20 cellular contexts compared by ENCODE assay signal in the genomic region with DNA sequence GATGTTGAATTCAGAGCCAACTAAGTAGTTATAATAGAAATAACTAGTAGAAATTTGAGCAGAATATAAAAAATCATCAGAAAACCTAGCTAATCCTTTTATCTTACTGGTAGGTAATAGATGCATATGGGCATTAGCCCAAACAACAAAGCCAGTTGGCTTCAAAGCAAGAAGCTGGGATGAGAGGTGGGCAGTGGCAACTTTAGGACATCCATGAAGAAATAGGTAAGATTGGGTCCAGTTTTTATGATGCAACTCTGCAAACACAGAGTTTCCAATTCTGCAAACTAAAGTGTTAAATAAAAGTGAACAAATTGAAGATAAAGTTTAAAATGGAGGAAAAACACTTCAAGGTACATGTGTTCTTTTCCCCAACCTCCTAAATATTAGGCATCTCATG. TPM values are rescaled to one million over a fixed set of nuclear protein-coding genes. Genes with fewer than 3 reads are reported as not detected.
DNase-seq lines count a peak whose midpoint lies in the region; ATAC-seq and TF ChIP-seq lines count a peak whose summit lies in the region.
"Had no signal": no experiment of that assay in that cellular context is flagged by ENCODE, and none has a peak within 500 bp of the region (broad histone marks: within the 10 kb centered on the region; RNA-seq: fewer than 3 reads in every experiment).

No MANE protein-coding gene starts in this region.

- H2BK120ac ChIP-seq in IMR-90 (ENCODE audit: low read depth, low read length) = no peak overlapping the region

- H4K5ac ChIP-seq in IMR-90 (ENCODE audit: low read depth, low read length) = no peak overlapping the region

- H3K4me1 ChIP-seq in IMR-90 (ENCODE audit: control insufficient read depth, insufficient read depth, low read length) (peaks cover 2% of the 10 kb centered on the region), adipocyte (ENCODE audit: control insufficient read depth, insufficient read depth, low read length) (peaks cover 49% of the 10 kb centered on the region), liver (ENCODE audit: control insufficient read depth in 4 of 4, insufficient read depth in 4 of 4, low read length in 3 of 4) (peaks cover 4 to 59% (median 33%) of the 10 kb centered on the region in 4 donors)

- no peak overlapping the region for H3K23ac ChIP-seq in IMR-90 (ENCODE audit: low read depth, low read length)

- no peak overlapping the region for H3K14ac ChIP-seq in IMR-90 (replicated peaks; ENCODE audit: low read depth, low read length)

- no peak overlapping the region for H2AFZ ChIP-seq in IMR-90 (replicated peaks; ENCODE audit: low read length, poor library complexity)

- H3K27me3 Mint-ChIP-seq in activated CD4-positive, alpha-beta memory T cell treated with anti-CD3 and anti-CD28 coated beads for 36 hours = no peaks in the 10 kb centered on the region
- H3K27me3 Mint-ChIP-seq: CD8-positive, alpha-beta memory T cell had no signal

- H3K18ac ChIP-seq in IMR-90 (ENCODE audit: low read depth, low read length) = no peak overlapping the region

- no peak overlapping the region for H2AK5ac ChIP-seq in IMR-90 (ENCODE audit: low read depth, low read length)

- H3K4me3 Mint-ChIP-seq in activated CD4-positive, alpha-beta memory T cell treated with anti-CD3 and anti-CD28 coated beads for 36 hours = no peak overlapping the region

- H3K27me3 ChIP-seq in IMR-90 (ENCODE audit: control insufficient read depth, insufficient read depth, low read length) (no peaks in the 10 kb centered on the region), adipocyte (replicated peaks; ENCODE audit: control insufficient read depth, insufficient read depth, low read length) (no peaks in the 10 kb centered on the region), liver (ENCODE audit: control insufficient read depth in 4 of 4, insufficient read depth in 4 of 4, low read length in 3 of 4) (no peaks in the 10 kb centered on the region)
- H3K27me3 ChIP-seq: Peyer's patch, SJCRH30 had no signal

- no peak overlapping the region for H2BK20ac ChIP-seq in IMR-90 (ENCODE audit: low read depth, low read length)

- H3K4me3 ChIP-seq in IMR-90 (ENCODE audit: insufficient read depth, low read depth, low read length) (no peak overlapping the region), adipocyte (ENCODE audit: low read length) (peak overlapping the region; percentile 6), liver (ENCODE audit: low read depth in 1 of 3, low read length in 3 of 3) (no peak overlapping the region)
- H3K4me3 ChIP-seq: Peyer's patch, SJCRH30 had no signal

- no peak overlapping the region for H2BK5ac ChIP-seq in IMR-90 (ENCODE audit: low read depth, low read length, poor library complexity, severe bottlenecking)

- H3K36me3 Mint-ChIP-seq in activated CD4-positive, alpha-beta memory T cell treated with anti-CD3 and anti-CD28 coated beads for 36 hours = peaks cover 12% of the 10 kb centered on the region

- POLR2A ChIA-PET in IMR-90 (lab: Charles Lee; ENCODE audit: unreplicated experiment) = no interaction called here
- POLR2A ChIA-PET in activated CD4-positive, alpha-beta memory T cell treated with anti-CD3 and anti-CD28 coated beads for 36 hours (lab: Charles Lee) = no interaction called here

- intact Hi-C loops in IMR-90 (cut with micrococcal nuclease) = loop anchor here (10.0 kb wide), 1 partner anchor 218 kb away; the partner anchor contains the start of gene LARP1B
- intact Hi-C loops in activated CD4-positive, alpha-beta memory T cell treated with anti-CD3 and anti-CD28 coated beads for 36 hours (cut with micrococcal nuclease) = loop anchor here (10.0 kb wide), 1 partner anchor 272 kb away; no protein-coding TSS in a partner anchor

- H4K91ac ChIP-seq in IMR-90 (ENCODE audit: insufficient read depth, low read depth, low read length) = no peak overlapping the region

- DNase-seq in IMR-90 = no peak
- DNase-seq in adipocyte (ENCODE audit: low read depth) = no peak
- DNase-seq in amygdala (lab: John Stamatoyannopoulos, UW) = no peak
- DNase-seq in AG08395 (ENCODE audit: low spot score) = no peak
- DNase-seq in activated CD4-positive, alpha-beta memory T cell treated with anti-CD3 and anti-CD28 coated beads for 36 hours = no peak
- DNase-seq: ACHN; C1 segment of cervical spinal cord; Calu3; CD8-positive, alpha-beta memory T cell; DMS153; KBM-7; NCI-H1092; NCI-H1436 treated with DMSO at 0.1 percent for 48 hours; NCI-H1930; NCI-H69; Peyer's patch; SJCRH30 had no signal

- peak overlapping the region; percentile 67 for H3K4me2 ChIP-seq in IMR-90 (ENCODE audit: low read depth, low read length)

- in situ Hi-C loops in IMR-90 (cut with MboI; ENCODE audit: low sequenced_read_pairs) = loop anchor here (10.0 kb wide), 1 partner anchor 582 kb away; no protein-coding TSS in a partner anchor

- no peak overlapping the region for H3K9ac ChIP-seq in IMR-90 (ENCODE audit: low read depth, low read length)
- no peak overlapping the region for H3K9ac ChIP-seq in adipocyte (ENCODE audit: low read length)
- H3K9ac ChIP-seq in liver (ENCODE audit: low read depth in 1 of 2, low read length in 2 of 2) = no peak overlapping the region

- ATAC-seq in IMR-90 (ENCODE audit: low read depth) (no peak), GM21717 (IDR thresholded peaks at IDR 0.05; ENCODE audit: unreplicated experiment) (no peak)
- ATAC-seq: HCT116 had no signal

- CTCF ChIA-PET in IMR-90 (lab: Yijun Ruan, JAX) = interaction anchor here (0.7 kb wide), 1 partner anchor 85 kb away, joined by 4 read pairs; no protein-coding TSS in a partner anchor
- CTCF ChIA-PET in activated CD4-positive, alpha-beta memory T cell treated with anti-CD3 and anti-CD28 coated beads for 36 hours (lab: Charles Lee) = interaction anchor here (1.0 kb wide), 2 partner anchors 9 to 29 kb away, joined by 3 read pairs; no protein-coding TSS in a partner anchor

- H3K27ac Mint-ChIP-seq in activated CD4-positive, alpha-beta memory T cell treated with anti-CD3 and anti-CD28 coated beads for 36 hours = no peak overlapping the region

- no peaks in the 10 kb centered on the region for H3K9me3 Mint-ChIP-seq in activated CD4-positive, alpha-beta memory T cell treated with anti-CD3 and anti-CD28 coated beads for 36 hours
- H3K9me3 Mint-ChIP-seq: CD8-positive, alpha-beta memory T cell had no signal

- H3K27ac ChIP-seq in IMR-90 (ENCODE audit: insufficient read depth, low read length) (no peak overlapping the region), liver (ENCODE audit: low read depth in 1 of 2, low read length in 2 of 2) (no peak overlapping the region)
- H3K27ac ChIP-seq: Peyer's patch, SJCRH30 had no signal

- no peak overlapping the region for H2BK15ac ChIP-seq in IMR-90 (ENCODE audit: low read depth, low read length)

- dilution Hi-C loops in IMR-90 (cut with HindIII; ENCODE audit: low sequenced_read_pairs, unreplicated experiment) = no loop called here

- no peaks in the 10 kb centered on the region for H3K9me3 ChIP-seq in IMR-90 (ENCODE audit: control insufficient read depth, insufficient read depth, low read length)
- no peaks in the 10 kb centered on the region for H3K9me3 ChIP-seq in adipocyte (ENCODE audit: control insufficient read depth, low read length)
- no peaks in the 10 kb centered on the region for H3K9me3 ChIP-seq in liver (ENCODE audit: control insufficient read depth in 4 of 4, low read length in 3 of 4)
- H3K9me3 ChIP-seq: Peyer's patch, SJCRH30 had no signal

- H3K4ac ChIP-seq in IMR-90 (ENCODE audit: low read depth, low read length) = no peak overlapping the region

- H4K20me1 ChIP-seq in IMR-90 (ENCODE audit: insufficient read depth, low read length) = peaks cover 21% of the 10 kb centered on the region

- H3K56ac ChIP-seq in IMR-90 (ENCODE audit: extremely low read depth, insufficient read depth, low read length) = no peak overlapping the region

- TF ChIP-seq RAD21 in IMR-90 (IDR thresholded peaks at IDR 0.05; ENCODE audit: low read length) (no peak), liver (IDR thresholded peaks at IDR 0.05) (no peak)

- no peak overlapping the region for H2AK9ac ChIP-seq in IMR-90 (replicated peaks; ENCODE audit: low read depth, low read length, poor library complexity)

- H3K9me1 ChIP-seq in IMR-90 (ENCODE audit: insufficient read depth, low read length) = no peaks in the 10 kb centered on the region

- TF ChIP-seq POLR2A in IMR-90 (IDR thresholded peaks at IDR 0.05; ENCODE audit: low read depth, low read length) = no peak

- TF ChIP-seq CTCF in IMR-90 (conservative IDR thresholded peaks at IDR 0.05; ENCODE audit: low read depth, low read length) = no peak
- TF ChIP-seq CTCF in liver (IDR thresholded peaks at IDR 0.05; ENCODE audit: low read depth, low read length, missing input control) = no peak

- H3K4me1 Mint-ChIP-seq in activated CD4-positive, alpha-beta memory T cell treated with anti-CD3 and anti-CD28 coated beads for 36 hours (ENCODE audit: low read depth) = peaks cover 50% of the 10 kb centered on the region

- no peak overlapping the region for H4K8ac ChIP-seq in IMR-90 (ENCODE audit: low read depth in 2 of 2, low read length in 2 of 2)

- no TSS peak for BruUV-seq in IMR-90 (replicated peaks; lab: Mats Ljungman, UMichigan)

- H3K79me1 ChIP-seq in IMR-90 (ENCODE audit: low read depth in 1 of 2, low read length in 2 of 2) = peaks cover 7 to 18% of the 10 kb centered on the region in 2 experiments; a peak in 3 of 4 replicates

- H3K36me3 ChIP-seq in IMR-90 (ENCODE audit: control insufficient read depth, insufficient read depth, low read length) = peaks cover 15% of the 10 kb centered on the region
- H3K36me3 ChIP-seq in adipocyte (ENCODE audit: control insufficient read depth, insufficient read depth, low read length, severe bottlenecking) = no peaks in the 10 kb centered on the region
- peaks cover 0 to 2% (median 0%) of the 10 kb centered on the region in 4 donors for H3K36me3 ChIP-seq in liver (ENCODE audit: control insufficient read depth in 4 of 4, insufficient read depth in 3 of 4, low read depth in 1 of 4, low read length in 3 of 4)
- H3K36me3 ChIP-seq: Peyer's patch had no signal

TF ChIP-seq in IMR-90, 13 proteins besides CTCF, POLR2A, EP300 and RAD21:
- 0 out of 2 replicates have a peak, but pooled peaks have one; percentile 23 for TF ChIP-seq CEBPB (IDR thresholded peaks at IDR 0.05; ENCODE audit: low read depth, low read length)
- no peak for TF ChIP-seq CHD1 (IDR thresholded peaks at IDR 0.05; ENCODE audit: low read depth, low read length)

TF ChIP-seq in liver, 16 proteins besides CTCF, POLR2A, EP300 and RAD21 (continues in another document):
- peak; percentile 53 to 71 for TF ChIP-seq HNF4A (conservative IDR thresholded peaks at IDR 0.05)

RNA-seq across cellular contexts. Expression of gene PGRMC2, which starts 5.1 kb away (rescaled TPM):
- 13.4 and 24.4 TPM in 2 replicates for total RNA-seq in IMR-90 (2012; rRNA removed)
- 21.9 and 40.7 TPM in 2 replicates for polyA plus RNA-seq in IMR-90 (2012; rRNA removed)
- 8.0 and 8.9 TPM in 2 replicates for polyA plus RNA-seq in IMR-90 (2012; cell fraction: cytosol; rRNA removed)
- 2.2 and 19.3 TPM in 2 replicates for polyA plus RNA-seq in IMR-90 (2012; cell fraction: nucleus; rRNA removed; ENCODE audit: low replicate concordance)
- total RNA-seq in liver = 10 to 100 TPM; 31.5 to 44.3 TPM
- polyA plus RNA-seq in liver = 10 to 100 TPM; 28.9 to 32.8 TPM
- 10 to 100 TPM; 33.7 to 34.2 TPM for total RNA-seq in activated CD4-positive, alpha-beta memory T cell treated with anti-CD3 and anti-CD28 coated beads for 36 hours
